16 cellular contexts compared by ENCODE assay signal in genomic region chr10:30985552-30985951, GRCh38. TPM values are rescaled to one million over a fixed set of nuclear protein-coding genes. Genes with fewer than 3 reads are reported as not detected.
DNase-seq lines count a peak whose midpoint lies in the region; ATAC-seq, FAIRE-seq and TF ChIP-seq lines count a peak whose summit lies in the region.
"Had no signal": no experiment of that assay in that cellular context is flagged by ENCODE, and none has a peak within 500 bp of the region (broad histone marks: within the 10 kb centered on the region; RNA-seq: fewer than 3 reads in every experiment).

No MANE protein-coding gene starts in this region.

- H3K18ac ChIP-seq in IMR-90 (ENCODE audit: low read depth, low read length), result peak overlapping the region; percentile 53
- H3K18ac ChIP-seq in mesenchymal stem cell (ENCODE audit: low read depth in 1 of 2, low read length in 2 of 2), result no peak overlapping the region

- intact Hi-C loops in IMR-90 (cut with micrococcal nuclease) (no loop called here), A673 (cut with micrococcal nuclease; ENCODE audit: unreplicated experiment) (no loop called here)

- H3K27me3 Mint-ChIP-seq in astrocyte (ENCODE audit: low read depth, unreplicated experiment), result no peaks in the 10 kb centered on the region
- H3K27me3 Mint-ChIP-seq: stimulated activated naive CD8-positive, alpha-beta T cell treated with anti-CD3 and anti-CD28 coated beads, Interleukin-15, Interleukin-2, amounts not matched to agents 100 ng/mL and 50 ng/mL, for 24 hours had no signal

- H2AFZ ChIP-seq in IMR-90 (replicated peaks; ENCODE audit: low read length, poor library complexity) (no peak overlapping the region), astrocyte (ENCODE audit: low read depth, low read length) (peak overlapping the region; percentile 3), mesenchymal stem cell (ENCODE audit: low read depth, low read length) (no peak overlapping the region)

- H3K79me1 ChIP-seq in IMR-90 (ENCODE audit: low read depth in 1 of 2, low read length in 2 of 2) (peaks cover 8 to 30% of the 10 kb centered on the region in 2 experiments), mesenchymal stem cell (replicated peaks; ENCODE audit: low read length, poor library complexity, severe bottlenecking) (peaks cover 6% of the 10 kb centered on the region)

- no peak overlapping the region for H2AK9ac ChIP-seq in IMR-90 (replicated peaks; ENCODE audit: low read depth, low read length, poor library complexity)

- H3K4ac ChIP-seq in IMR-90 (ENCODE audit: low read depth, low read length), result peak overlapping the region; percentile 94; the same call in 1 of the 2 replicates
- no peak overlapping the region for H3K4ac ChIP-seq in mesenchymal stem cell (ENCODE audit: low read depth in 1 of 2, low read length in 2 of 2)

- no peaks in the 10 kb centered on the region for H3K79me2 ChIP-seq in astrocyte (ENCODE audit: insufficient read depth, low read length)

- H2BK20ac ChIP-seq in IMR-90 (ENCODE audit: low read depth, low read length), result peak overlapping the region; percentile 99

- CTCF ChIA-PET in IMR-90 (lab: Yijun Ruan, JAX), result interaction anchor here (1.6 kb wide), 1 partner anchor 47 kb away, joined by 5 read pairs; the partner anchor contains the start of gene ZNF438
- CTCF ChIA-PET in A673 (lab: Charles Lee), result no interaction called here

- WGBS in IMR-90 (ENCODE audit: extremely low coverage in 2 of 2, insufficient read length in 1 of 2), 2 experiments, result no CpG with 5 or more reads among the region's 1 CpG
- no CpG with 5 or more reads among the region's 1 CpG for WGBS in mesenchymal stem cell

- dilution Hi-C loops in IMR-90 (cut with HindIII; ENCODE audit: low sequenced_read_pairs, unreplicated experiment), result no loop called here

- H2BK15ac ChIP-seq in IMR-90 (ENCODE audit: low read depth, low read length), result peak overlapping the region; percentile 55; the same call in 1 of the 3 replicates
- no peak overlapping the region for H2BK15ac ChIP-seq in mesenchymal stem cell (ENCODE audit: low read depth, poor library complexity, severe bottlenecking)

- no peaks in the 10 kb centered on the region for H3K9me3 ChIP-seq in IMR-90 (ENCODE audit: control insufficient read depth, insufficient read depth, low read length)
- no peaks in the 10 kb centered on the region for H3K9me3 ChIP-seq in astrocyte (ENCODE audit: insufficient read depth, low read depth, low read length)
- H3K9me3 ChIP-seq in mesenchymal stem cell (ENCODE audit: control insufficient read depth, low read length), result peaks cover 13% of the 10 kb centered on the region
- no peaks in the 10 kb centered on the region for H3K9me3 ChIP-seq in A673 (ENCODE audit: low read depth, low read length, poor library complexity, severe bottlenecking)

- H4K5ac ChIP-seq in IMR-90 (ENCODE audit: low read depth, low read length), result no peak overlapping the region

- peak; percentile 41 for DNase-seq in Daoy (ENCODE audit: low read depth)
- DNase-seq in IMR-90, result peak; percentile 62
- peak; percentile 63 for DNase-seq in astrocyte (ENCODE audit: low read depth)
- DNase-seq in mesenchymal stem cell, result peak; percentile 62
- DNase-seq in NOMO-1 treated with DMSO at 0.1 percent for 48 hours (lab: John Stamatoyannopoulos, UW; ENCODE audit: unreplicated experiment), result no peak
- no peak for DNase-seq in A673 (ENCODE audit: low spot score)
- DNase-seq in MV-4-11 (lab: John Stamatoyannopoulos, UW), result no peak
- DNase-seq: activated CD4-positive, CD25-positive, alpha-beta regulatory T cell treated with anti-CD3 and anti-CD28 coated beads, Interleukin-2, amount 50 U/mL, for 72 hours; GDM1; NCI-H1436 treated with DMSO at 0.1 percent for 48 hours; NCI-H526 treated with DMSO at 0.1 percent for 48 hours; right cardiac atrium had no signal

- TF ChIP-seq RAD21 in IMR-90 (IDR thresholded peaks at IDR 0.05; ENCODE audit: low read length), result no peak

- peaks cover 3% of the 10 kb centered on the region; the same call in 1 of the 2 replicates for H3K9me1 ChIP-seq in IMR-90 (ENCODE audit: insufficient read depth, low read length)

- POLR2A ChIA-PET in IMR-90 (lab: Charles Lee; ENCODE audit: unreplicated experiment) (no interaction called here), A673 (lab: Charles Lee; ENCODE audit: low non-redundant PET) (no interaction called here)

- BruUV-seq in IMR-90 (replicated peaks; lab: Mats Ljungman, UMichigan) (no TSS peak), A673 (replicated peaks; lab: Mats Ljungman, UMichigan) (no TSS peak)

- H3K4me2 ChIP-seq in IMR-90 (ENCODE audit: low read depth, low read length) (peak overlapping the region; percentile 26; the same call in 1 of the 2 replicates), astrocyte (ENCODE audit: low read length) (peak overlapping the region; percentile 60), mesenchymal stem cell (ENCODE audit: low read length, poor library complexity, severe bottlenecking) (no peak overlapping the region)

- H3K36me3 ChIP-seq in IMR-90 (ENCODE audit: control insufficient read depth, insufficient read depth, low read length) (no peaks in the 10 kb centered on the region), astrocyte (ENCODE audit: insufficient read depth, low read length) (no peaks in the 10 kb centered on the region), mesenchymal stem cell (ENCODE audit: control insufficient read depth in 1 of 2, insufficient read depth in 2 of 2, low read depth in 1 of 2, low read length in 2 of 2) (no peaks in the 10 kb centered on the region), A673 (ENCODE audit: insufficient read depth, low read length, poor library complexity, severe bottlenecking) (no peaks in the 10 kb centered on the region)
- H3K36me3 ChIP-seq: cardiac muscle cell had no signal

- peak; percentile 87 for FAIRE-seq in astrocyte (lab: Jason Lieb, UNC)

- H3K4me1 ChIP-seq in IMR-90 (ENCODE audit: control insufficient read depth, insufficient read depth, low read length) (peaks cover 8% of the 10 kb centered on the region), astrocyte (ENCODE audit: insufficient read depth, low read length) (peaks cover 23% of the 10 kb centered on the region), mesenchymal stem cell (ENCODE audit: control insufficient read depth, insufficient read depth, low read depth, low read length) (no peaks in the 10 kb centered on the region), A673 (ENCODE audit: insufficient read depth, low read length, poor library complexity, severe bottlenecking) (no peaks in the 10 kb centered on the region)

- H3K56ac ChIP-seq in IMR-90 (ENCODE audit: extremely low read depth, insufficient read depth, low read length), result peak overlapping the region; percentile 78

- H3K27ac ChIP-seq in IMR-90 (ENCODE audit: insufficient read depth, low read length), result peak overlapping the region; percentile 88
- peak overlapping the region; percentile 69 for H3K27ac ChIP-seq in astrocyte (ENCODE audit: low read depth, low read length)
- no peak overlapping the region for H3K27ac ChIP-seq in mesenchymal stem cell (ENCODE audit: low read length, poor library complexity, severe bottlenecking)
- H3K27ac ChIP-seq in A673 (ENCODE audit: low read depth, low read length, poor library complexity, severe bottlenecking), result no peak overlapping the region
- H3K27ac ChIP-seq: cardiac muscle cell had no signal

- H3K4me3 ChIP-seq in IMR-90 (ENCODE audit: insufficient read depth, low read depth, low read length) (no peak overlapping the region), astrocyte (ENCODE audit: insufficient read depth, low read depth, low read length) (no peak overlapping the region), mesenchymal stem cell (ENCODE audit: insufficient read depth in 1 of 2, low read depth in 1 of 2, low read length in 2 of 2) (peak overlapping the region in 1 of 2 experiments; percentile 12), A673 (ENCODE audit: low read depth, low read length, poor library complexity, severe bottlenecking) (no peak overlapping the region)
- H3K4me3 ChIP-seq: cardiac muscle cell had no signal

- TF ChIP-seq POLR2A in IMR-90 (IDR thresholded peaks at IDR 0.05; ENCODE audit: low read depth, low read length), result no peak

- peak overlapping the region; percentile 50 for H3K27ac Mint-ChIP-seq in astrocyte (ENCODE audit: unreplicated experiment)
- H3K27ac Mint-ChIP-seq: stimulated activated naive CD8-positive, alpha-beta T cell treated with anti-CD3 and anti-CD28 coated beads, Interleukin-15, Interleukin-2, amounts not matched to agents 100 ng/mL and 50 ng/mL, for 24 hours had no signal

- H2BK120ac ChIP-seq in IMR-90 (ENCODE audit: low read depth, low read length) (peak overlapping the region; percentile 95), mesenchymal stem cell (ENCODE audit: low read depth, low read length) (no peak overlapping the region)

- H3K27me3 ChIP-seq in IMR-90 (ENCODE audit: control insufficient read depth, insufficient read depth, low read length), result no peaks in the 10 kb centered on the region
- no peaks in the 10 kb centered on the region for H3K27me3 ChIP-seq in astrocyte (ENCODE audit: insufficient read depth, low read length)
- no peaks in the 10 kb centered on the region for H3K27me3 ChIP-seq in mesenchymal stem cell (ENCODE audit: control insufficient read depth in 1 of 2, insufficient read depth in 1 of 2, low read length in 2 of 2)
- H3K27me3 ChIP-seq in A673 (replicated peaks; ENCODE audit: insufficient read depth, low read depth, low read length, poor library complexity), result no peaks in the 10 kb centered on the region
- H3K27me3 ChIP-seq: cardiac muscle cell had no signal

- no peaks in the 10 kb centered on the region for H3K9me3 Mint-ChIP-seq in astrocyte (ENCODE audit: unreplicated experiment)
- H3K9me3 Mint-ChIP-seq: stimulated activated naive CD8-positive, alpha-beta T cell treated with anti-CD3 and anti-CD28 coated beads, Interleukin-15, Interleukin-2, amounts not matched to agents 100 ng/mL and 50 ng/mL, for 24 hours had no signal

- in situ Hi-C loops in IMR-90 (cut with MboI; ENCODE audit: low sequenced_read_pairs), result no loop called here

- H3K36me3 Mint-ChIP-seq in astrocyte (ENCODE audit: low read depth, unreplicated experiment), result no peaks in the 10 kb centered on the region

- H4K91ac ChIP-seq in IMR-90 (ENCODE audit: insufficient read depth, low read depth, low read length) (peak overlapping the region; percentile 91; the same call in 1 of the 2 replicates), mesenchymal stem cell (ENCODE audit: low read length) (no peak overlapping the region)

- H3K23ac ChIP-seq in IMR-90 (ENCODE audit: low read depth, low read length), result peak overlapping the region; percentile 85; the same call in 1 of the 2 replicates
- H3K23ac ChIP-seq in mesenchymal stem cell (ENCODE audit: low read length in 2 of 2), result no peak overlapping the region

- H2BK5ac ChIP-seq in IMR-90 (ENCODE audit: low read depth, low read length, poor library complexity, severe bottlenecking) (peak overlapping the region; percentile 95), mesenchymal stem cell (ENCODE audit: low read depth, low read length, poor library complexity, severe bottlenecking) (no peak overlapping the region)

- no peak overlapping the region; the same call in 1 of the 2 replicates for H2AK5ac ChIP-seq in IMR-90 (ENCODE audit: low read depth, low read length)
- no peak overlapping the region for H2AK5ac ChIP-seq in mesenchymal stem cell (ENCODE audit: low read length, severe bottlenecking)

- H2BK12ac ChIP-seq in mesenchymal stem cell (ENCODE audit: low read length in 2 of 2), result no peak overlapping the region

- H4K8ac ChIP-seq in IMR-90 (ENCODE audit: low read depth in 2 of 2, low read length in 2 of 2), result peak overlapping the region; percentile 88 to 90; a peak in 3 of 4 replicates
- H4K8ac ChIP-seq in mesenchymal stem cell (ENCODE audit: low read length), result no peak overlapping the region

- H3K14ac ChIP-seq in IMR-90 (replicated peaks; ENCODE audit: low read depth, low read length) (peak overlapping the region; percentile 94; the same call in 1 of the 2 replicates), mesenchymal stem cell (ENCODE audit: low read length in 2 of 2) (no peak overlapping the region)

- no peak overlapping the region for H3K4me3 Mint-ChIP-seq in astrocyte (ENCODE audit: unreplicated experiment)
- H3K4me3 Mint-ChIP-seq: CD14-positive monocyte; stimulated activated naive CD8-positive, alpha-beta T cell treated with anti-CD3 and anti-CD28 coated beads, Interleukin-15, Interleukin-2, amounts not matched to agents 100 ng/mL and 50 ng/mL, for 24 hours had no signal

- H3K9ac ChIP-seq in IMR-90 (ENCODE audit: low read depth, low read length) (no peak overlapping the region; the same call in 1 of the 2 replicates), astrocyte (ENCODE audit: low read length) (peak overlapping the region; percentile 52), mesenchymal stem cell (ENCODE audit: low read length) (peak overlapping the region; percentile 66)

- H4K20me1 ChIP-seq in IMR-90 (ENCODE audit: insufficient read depth, low read length) (no peaks in the 10 kb centered on the region), astrocyte (ENCODE audit: insufficient read depth, low read length) (no peaks in the 10 kb centered on the region)

- TF ChIP-seq CTCF in IMR-90 (conservative IDR thresholded peaks at IDR 0.05; ENCODE audit: low read depth, low read length), result no peak
- no peak for TF ChIP-seq CTCF in astrocyte (IDR thresholded peaks at IDR 0.05; ENCODE audit: insufficient read depth, low read depth, low read length)
- TF ChIP-seq CTCF in A673 (conservative IDR thresholded peaks at IDR 0.05; ENCODE audit: low read depth, low read length), result no peak

- H3K4me1 Mint-ChIP-seq in astrocyte (ENCODE audit: low read depth, unreplicated experiment), result peaks cover 14% of the 10 kb centered on the region

- ATAC-seq in IMR-90 (ENCODE audit: low read depth) (peak; percentile 40; the same call in 1 of the 2 replicates), HG03196 (IDR thresholded peaks at IDR 0.05; ENCODE audit: unreplicated experiment) (no peak)
- ATAC-seq: right cardiac atrium had no signal

RNA-seq across cellular contexts. Expression of gene ZNF438, which starts 46.1 kb away (rescaled TPM):
- 0.91 and 2.4 TPM in 2 replicates for total RNA-seq in Daoy (2014; rRNA removed; shearing (Covaris generic))
- total RNA-seq in IMR-90 (2012; rRNA removed) (2.8 and 2.9 TPM in 2 replicates), astrocyte (2.2 and 2.4 TPM in 2 replicates), A673 (2021) (2.0 and 2.6 TPM in 2 replicates)
- polyA plus RNA-seq in IMR-90 (2012; rRNA removed), result 1.8 TPM in 2 replicates
- polyA plus RNA-seq in IMR-90 (2012; cell fraction: cytosol; rRNA removed), result 0.75 and 0.88 TPM in 2 replicates
- 1.1 and 4.6 TPM in 2 replicates for polyA plus RNA-seq in IMR-90 (2012; cell fraction: nucleus; rRNA removed; ENCODE audit: low replicate concordance)
- polyA plus RNA-seq in mesenchymal stem cell (2013, experiment 1 of 2), result 3.4 TPM
- polyA plus RNA-seq in mesenchymal stem cell (2013, experiment 2 of 2), result 3.5 TPM

Comparison
In these comparisons a context has a peak if more than half of its experiments do, and no peak if none do; other contexts are left out.
1. DNase-seq: peak in Daoy (single experiment), IMR-90 (single experiment), astrocyte (single experiment) and mesenchymal stem cell (single experiment); none in NOMO-1 treated with DMSO at 0.1 percent for 48 hours (single experiment), A673 (single experiment) and MV-4-11 (single experiment).
2. H3K27ac ChIP-seq: peak in IMR-90 (single experiment) and astrocyte (single experiment); none in mesenchymal stem cell (single experiment) and A673 (single experiment).